ENCODE assay signal across 7 cellular contexts in genomic region chr15:31442203-31443090, GRCh38.
A peak's percentile ranks its signal among the peaks of the same experiment; 100 is the strongest.
DNase-seq lines count a peak whose midpoint lies in the region; ATAC-seq and TF ChIP-seq lines count a peak whose summit lies in the region.

No MANE protein-coding gene starts in this region.

- no peaks in the 10 kb centered on the region for H3K36me3 Mint-ChIP-seq in stimulated activated effector memory CD8-positive, alpha-beta T cell treated with anti-CD3 and anti-CD28 coated beads, Interleukin-12 subunit alpha, Interleukin-12 subunit beta, amount 100 ng/mL, for 72 hours

- TF ChIP-seq CTCF in GM12874 (IDR thresholded peaks at IDR 0.05; ENCODE audit: insufficient read depth, low read depth, low read length), result 0 out of 2 replicates have a peak, but pooled peaks have one; percentile 15

- H3K4me3 Mint-ChIP-seq in stimulated activated effector memory CD8-positive, alpha-beta T cell treated with anti-CD3 and anti-CD28 coated beads, Interleukin-12 subunit alpha, Interleukin-12 subunit beta, amount 100 ng/mL, for 72 hours, result peak overlapping the region; percentile 79

- H3K4me1 Mint-ChIP-seq in stimulated activated effector memory CD8-positive, alpha-beta T cell treated with anti-CD3 and anti-CD28 coated beads, Interleukin-12 subunit alpha, Interleukin-12 subunit beta, amount 100 ng/mL, for 72 hours, result peaks cover 61% of the 10 kb centered on the region

- DNase-seq in SHP77 treated with DMSO at 0.1 percent for 48 hours (lab: John Stamatoyannopoulos, UW) (peak; percentile 14), fibroblast of peridontal ligament (ENCODE audit: extremely low read depth) (peak; percentile 95), middle frontal gyrus (ENCODE audit: extremely low spot score, low spot score) (no peak)
- no peak for DNase-seq in stimulated activated effector memory CD8-positive, alpha-beta T cell treated with anti-CD3 and anti-CD28 coated beads, Interleukin-12 subunit alpha, Interleukin-12 subunit beta, amount 100 ng/mL, for 72 hours (ENCODE audit: low spot score in 2 of 2)

- no peaks in the 10 kb centered on the region for H3K9me3 Mint-ChIP-seq in stimulated activated effector memory CD8-positive, alpha-beta T cell treated with anti-CD3 and anti-CD28 coated beads, Interleukin-12 subunit alpha, Interleukin-12 subunit beta, amount 100 ng/mL, for 72 hours

- peak; percentile 14 for ATAC-seq in stimulated activated effector memory CD8-positive, alpha-beta T cell treated with anti-CD3 and anti-CD28 coated beads, Interleukin-12 subunit alpha, Interleukin-12 subunit beta, amount 100 ng/mL, for 72 hours
- ATAC-seq in HG03139 (IDR thresholded peaks at IDR 0.05; ENCODE audit: unreplicated experiment) (no peak), HG03354 (IDR thresholded peaks at IDR 0.05; ENCODE audit: poor library complexity, severe bottlenecking, unreplicated experiment) (no peak)

- peak overlapping the region; percentile 81 for H3K27ac Mint-ChIP-seq in stimulated activated effector memory CD8-positive, alpha-beta T cell treated with anti-CD3 and anti-CD28 coated beads, Interleukin-12 subunit alpha, Interleukin-12 subunit beta, amount 100 ng/mL, for 72 hours

Comparison
In these comparisons a context has a peak if more than half of its experiments do, and no peak if none do; other contexts are left out.
1. DNase-seq: peak in SHP77 treated with DMSO at 0.1 percent for 48 hours (single experiment) and fibroblast of peridontal ligament (single experiment); none in stimulated activated effector memory CD8-positive, alpha-beta T cell treated with anti-CD3 and anti-CD28 coated beads, Interleukin-12 subunit alpha, Interleukin-12 subunit beta, amount 100 ng/mL, for 72 hours (0 of 2) and middle frontal gyrus (single experiment).